In the genomic region with DNA sequence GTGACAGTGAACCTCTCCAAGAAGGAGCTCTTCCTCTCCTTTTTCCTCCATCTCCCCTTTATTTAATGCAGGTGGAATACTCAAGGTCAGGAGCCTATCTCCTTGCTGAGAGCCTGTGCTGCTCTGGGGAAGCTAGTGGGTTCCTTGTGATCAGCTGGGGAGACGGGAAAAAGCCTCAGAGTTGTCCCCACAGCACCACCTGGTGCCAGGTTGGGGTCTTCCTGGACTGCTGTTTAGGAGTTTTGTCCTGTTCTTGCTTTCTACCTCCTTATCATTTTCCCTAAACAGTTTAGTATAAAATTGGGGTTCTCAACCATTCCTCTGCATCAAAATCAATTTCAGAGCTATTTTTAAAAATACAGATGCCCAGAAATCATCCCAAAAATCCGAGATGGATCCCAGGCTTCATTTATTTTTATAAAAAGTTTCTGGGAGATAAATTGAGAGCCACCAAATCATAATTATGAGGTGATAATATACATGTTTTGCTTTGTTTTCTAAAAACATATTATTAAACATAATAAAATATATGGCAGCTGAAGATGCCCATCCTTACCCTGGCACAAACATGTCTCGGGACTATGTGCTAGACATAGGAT, we compare ENCODE assay signal across 9 cellular contexts. TPM values are rescaled to one million over a fixed set of nuclear protein-coding genes. Genes with fewer than 3 reads are reported as not detected.
DNase-seq lines count a peak whose midpoint lies in the region; ATAC-seq, FAIRE-seq and TF ChIP-seq lines count a peak whose summit lies in the region.
"Had no signal": no experiment of that assay in that cellular context is flagged by ENCODE, and none has a peak within 500 bp of the region (broad histone marks: within the 10 kb centered on the region; RNA-seq: fewer than 3 reads in every experiment).

No MANE protein-coding gene starts in this region.

- H3K9ac ChIP-seq in mesenchymal stem cell (ENCODE audit: low read length) = peak overlapping the region; percentile 39

- H3K27me3 ChIP-seq in bronchial epithelial cell (ENCODE audit: control insufficient read depth, insufficient read depth, low read length) = no peaks in the 10 kb centered on the region
- H3K27me3 ChIP-seq in mesenchymal stem cell (ENCODE audit: control insufficient read depth in 1 of 2, insufficient read depth in 1 of 2, low read length in 2 of 2) = no peaks in the 10 kb centered on the region

- FAIRE-seq in bronchial epithelial cell (lab: Jason Lieb, UNC) = no peak

- H3K27ac Mint-ChIP-seq in natural killer cell treated with Interleukin-12 subunit alpha and Interleukin-12 subunit beta and Interleukin-15 and Interleukin-18, amount 100 ng/mL, for 72 hours = no peak overlapping the region
- H3K27ac Mint-ChIP-seq: dendritic cell treated with granulocyte-macrophage colony-stimulating factor and Interleukin-4, amounts not matched to agents 40 ng/mL and 50 ng/mL, for 4 days had no signal

- no peaks in the 10 kb centered on the region for H3K4me1 Mint-ChIP-seq in natural killer cell treated with Interleukin-12 subunit alpha and Interleukin-12 subunit beta and Interleukin-15 and Interleukin-18, amount 100 ng/mL, for 72 hours (ENCODE audit: low read depth in 2 of 2)

- ATAC-seq in Right ventricle myocardium superior (ENCODE audit: poor library complexity) = no peak
- ATAC-seq in Right ventricle myocardium inferior = no peak
- peak; percentile 65 for ATAC-seq in HG02938 (IDR thresholded peaks at IDR 0.05; ENCODE audit: unreplicated experiment)
- no peak for ATAC-seq in natural killer cell treated with Interleukin-12 subunit alpha and Interleukin-12 subunit beta and Interleukin-15 and Interleukin-18, amount 100 ng/mL, for 72 hours
- ATAC-seq in GM21367 (IDR thresholded peaks at IDR 0.05; ENCODE audit: unreplicated experiment) = no peak

- no peaks in the 10 kb centered on the region for H3K79me1 ChIP-seq in mesenchymal stem cell (replicated peaks; ENCODE audit: low read length, poor library complexity, severe bottlenecking)

- no peaks in the 10 kb centered on the region for H3K36me3 ChIP-seq in bronchial epithelial cell (ENCODE audit: control insufficient read depth, insufficient read depth, low read length)
- H3K36me3 ChIP-seq in mesenchymal stem cell (ENCODE audit: control insufficient read depth in 1 of 2, insufficient read depth in 2 of 2, low read depth in 1 of 2, low read length in 2 of 2) = no peaks in the 10 kb centered on the region

- H3K27me3 Mint-ChIP-seq in natural killer cell treated with Interleukin-12 subunit alpha and Interleukin-12 subunit beta and Interleukin-15 and Interleukin-18, amount 100 ng/mL, for 72 hours = no peaks in the 10 kb centered on the region

- H4K91ac ChIP-seq in mesenchymal stem cell (ENCODE audit: low read length) = no peak overlapping the region

- H3K4me1 ChIP-seq in mesenchymal stem cell (ENCODE audit: control insufficient read depth, insufficient read depth, low read depth, low read length) = no peaks in the 10 kb centered on the region

- H2AK5ac ChIP-seq in mesenchymal stem cell (ENCODE audit: low read length, severe bottlenecking) = no peak overlapping the region

- no peak overlapping the region for H3K14ac ChIP-seq in mesenchymal stem cell (ENCODE audit: low read length in 2 of 2)

- no peak overlapping the region for H3K4me2 ChIP-seq in mesenchymal stem cell (ENCODE audit: low read length, poor library complexity, severe bottlenecking)

- H2AFZ ChIP-seq in mesenchymal stem cell (ENCODE audit: low read depth, low read length) = no peak overlapping the region

- 100% methylated on average over 1 of the region's 3 CpGs for WGBS in mesenchymal stem cell

- no peak overlapping the region for H3K18ac ChIP-seq in mesenchymal stem cell (ENCODE audit: low read depth in 1 of 2, low read length in 2 of 2)

- H3K4me3 ChIP-seq in bronchial epithelial cell (ENCODE audit: low read depth, low read length) (no peak overlapping the region), mesenchymal stem cell (ENCODE audit: insufficient read depth in 1 of 2, low read depth in 1 of 2, low read length in 2 of 2) (no peak overlapping the region)

- H2BK5ac ChIP-seq in mesenchymal stem cell (ENCODE audit: low read depth, low read length, poor library complexity, severe bottlenecking) = no peak overlapping the region

- peak; percentile 71 for TF ChIP-seq CTCF in bronchial epithelial cell (IDR thresholded peaks at IDR 0.05; ENCODE audit: insufficient read depth, low read length, severe bottlenecking)

- H3K4ac ChIP-seq in mesenchymal stem cell (ENCODE audit: low read depth in 1 of 2, low read length in 2 of 2) = no peak overlapping the region

- intact Hi-C loops in Right ventricle myocardium superior (cut with DNase I) (no loop called here), Right ventricle myocardium inferior (cut with DNase I) (no loop called here)

- H3K23ac ChIP-seq in mesenchymal stem cell (ENCODE audit: low read length in 2 of 2) = no peak overlapping the region

- no peak overlapping the region for H2BK12ac ChIP-seq in mesenchymal stem cell (ENCODE audit: low read length in 2 of 2)

- no peak overlapping the region for H4K8ac ChIP-seq in mesenchymal stem cell (ENCODE audit: low read length)

- no peaks in the 10 kb centered on the region for H3K9me3 ChIP-seq in mesenchymal stem cell (ENCODE audit: control insufficient read depth, low read length)

- H3K9me3 Mint-ChIP-seq in natural killer cell treated with Interleukin-12 subunit alpha and Interleukin-12 subunit beta and Interleukin-15 and Interleukin-18, amount 100 ng/mL, for 72 hours = no peaks in the 10 kb centered on the region
- H3K9me3 Mint-ChIP-seq: dendritic cell treated with granulocyte-macrophage colony-stimulating factor and Interleukin-4, amounts not matched to agents 40 ng/mL and 50 ng/mL, for 4 days had no signal

- DNase-seq in Right ventricle myocardium superior (peak; percentile 44), Right ventricle myocardium inferior (ENCODE audit: missing footprints) (no peak), NCI-H82 (lab: John Stamatoyannopoulos, UW) (peak; percentile 87), bronchial epithelial cell (ENCODE audit: low read depth) (peak; percentile 54), mesenchymal stem cell (peak; percentile 65)
- DNase-seq in natural killer cell treated with Interleukin-12 subunit alpha and Interleukin-12 subunit beta and Interleukin-15 and Interleukin-18, amount 100 ng/mL, for 72 hours (ENCODE audit: low spot score) = no peak

- no peak overlapping the region for H3K27ac ChIP-seq in mesenchymal stem cell (ENCODE audit: low read length, poor library complexity, severe bottlenecking)

- H3K4me3 Mint-ChIP-seq in natural killer cell treated with Interleukin-12 subunit alpha and Interleukin-12 subunit beta and Interleukin-15 and Interleukin-18, amount 100 ng/mL, for 72 hours = no peak overlapping the region
- H3K4me3 Mint-ChIP-seq: dendritic cell treated with granulocyte-macrophage colony-stimulating factor and Interleukin-4, amounts not matched to agents 40 ng/mL and 50 ng/mL, for 4 days had no signal

- no peak overlapping the region for H2BK120ac ChIP-seq in mesenchymal stem cell (ENCODE audit: low read depth, low read length)

- no peaks in the 10 kb centered on the region for H3K36me3 Mint-ChIP-seq in natural killer cell treated with Interleukin-12 subunit alpha and Interleukin-12 subunit beta and Interleukin-15 and Interleukin-18, amount 100 ng/mL, for 72 hours

- H2BK15ac ChIP-seq in mesenchymal stem cell (ENCODE audit: low read depth, poor library complexity, severe bottlenecking) = no peak overlapping the region

RNA-seq across cellular contexts. Expression of a gene that starts 44.3 kb away (rescaled TPM):
- total RNA-seq in Right ventricle myocardium superior (0.19 TPM), Right ventricle myocardium inferior (0.16 TPM), bronchial epithelial cell (15.5 and 19.2 TPM in 2 replicates)
- polyA plus RNA-seq in mesenchymal stem cell (2013, experiment 1 of 2) = under 0.01 TPM
- polyA plus RNA-seq in mesenchymal stem cell (2013, experiment 2 of 2) = not detected
- total RNA-seq in natural killer cell treated with Interleukin-12 subunit alpha and Interleukin-12 subunit beta and Interleukin-15 and Interleukin-18, amount 100 ng/mL, for 72 hours = 1 to 10 TPM; 2.6 to 5.5 TPM

Comparison
In these comparisons a context has a peak if more than half of its experiments do, and no peak if none do; other contexts are left out.
1. DNase-seq: peak in Right ventricle myocardium superior (single experiment), NCI-H82 (single experiment), bronchial epithelial cell (single experiment) and mesenchymal stem cell (single experiment); none in Right ventricle myocardium inferior (single experiment) and natural killer cell treated with Interleukin-12 subunit alpha and Interleukin-12 subunit beta and Interleukin-15 and Interleukin-18, amount 100 ng/mL, for 72 hours (single experiment).